8 cellular contexts compared by ENCODE assay signal in genomic region chr7:149147072-149147729, GRCh38. TPM values are rescaled to one million over a fixed set of nuclear protein-coding genes. Genes with fewer than 3 reads are reported as not detected.
DNase-seq lines count a peak whose midpoint lies in the region; ATAC-seq and TF ChIP-seq lines count a peak whose summit lies in the region.

TSS of gene ZNF398 (plus strand) at chr7:149147453. CDS start at chr7:149147743, 290 bp downstream.

- peaks cover 37% of the 10 kb centered on the region for H3K79me2 ChIP-seq in H9 (ENCODE audit: insufficient read depth, low read length)

- no peak within 1 kb of the TSS for H2AFZ ChIP-seq in H9 (ENCODE audit: low read length)

- H4K20me1 ChIP-seq in H9 (ENCODE audit: control insufficient read depth, insufficient read depth, insufficient read length) = no peaks in the 10 kb centered on the region

- H2BK5ac ChIP-seq in H9 (ENCODE audit: insufficient read length, low read length) = peak within 1 kb of the TSS; percentile 99

- TF ChIP-seq CTCF in GM10248 (IDR thresholded peaks at IDR 0.05; ENCODE audit: control extremely low read depth, extremely low read depth, low read depth, missing control alignments) (peak; percentile 60), H9 (conservative IDR thresholded peaks at IDR 0.05) (peak; percentile 77), glutamatergic neuron (IDR thresholded peaks at IDR 0.05; ENCODE audit: partially characterized antibody, unreplicated experiment) (peak; percentile 83), ovary (IDR thresholded peaks at IDR 0.05) (peak; percentile 56 to 79 (median 79)), tibial nerve (IDR thresholded peaks at IDR 0.05) (peak; percentile 74 to 99 (median 93))

- H2BK120ac ChIP-seq in H9 (ENCODE audit: low read depth, low read length, poor library complexity, severe bottlenecking) = no peak within 1 kb of the TSS

- H3T11ph ChIP-seq in H9 (ENCODE audit: low read length) = no peak within 1 kb of the TSS

- no peak within 1 kb of the TSS for H2BK20ac ChIP-seq in H9 (ENCODE audit: low read depth, low read length, poor library complexity, severe bottlenecking)

- TF ChIP-seq POLR2A in ovary (IDR thresholded peaks at IDR 0.05) (no peak), tibial nerve (IDR thresholded peaks at IDR 0.05) (no peak)

- intact Hi-C loops in ovary (cut with DNase I) = no loop called here

- no CpG with 5 or more reads among the region's 78 CpGs for WGBS in H9 (ENCODE audit: extremely low coverage, insufficient read length, low lambda C conversion rate)
- 0 to 1% (median 0%) methylated on average over 35 to 78 of the region's 78 CpGs for WGBS in ovary, 3 donors
- 0 to 2% methylated on average over 16 to 72 of the region's 78 CpGs for WGBS in tibial nerve, 2 donors

- H3K56ac ChIP-seq in H9 (ENCODE audit: insufficient read length, low read depth, low read length) = peak within 1 kb of the TSS; percentile 93

- H2BK15ac ChIP-seq in H9 (ENCODE audit: low read depth, low read length) = no peak within 1 kb of the TSS

- POLR2A ChIA-PET in GM10248 (lab: Yijun Ruan, JAX) = interaction anchor here (0.6 to 1.1 kb wide), 3 partner anchors 19 to 120 kb away, joined by 3 to 4 read pairs (median 4); no protein-coding TSS in a partner anchor

- peak within 1 kb of the TSS; percentile 95 for H2BK12ac ChIP-seq in H9 (ENCODE audit: insufficient read length, low read depth, low read length)

- H3K27me3 ChIP-seq in H9 (ENCODE audit: insufficient read depth, low read length) = no peaks in the 10 kb centered on the region
- H3K27me3 ChIP-seq in ovary = no peaks in the 10 kb centered on the region
- H3K27me3 ChIP-seq in tibial nerve = no peaks in the 10 kb centered on the region

- no peaks in the 10 kb centered on the region for H3K36me3 ChIP-seq in ovary
- no peaks in the 10 kb centered on the region for H3K36me3 ChIP-seq in tibial nerve

- H3K23ac ChIP-seq in H9 (ENCODE audit: insufficient read length, low read depth, low read length) = no peak within 1 kb of the TSS

- peaks cover 12% of the 10 kb centered on the region for H3K23me2 ChIP-seq in H9 (ENCODE audit: insufficient read length, low read depth, low read length, poor library complexity, severe bottlenecking)

- H3K4me2 ChIP-seq in H9 (ENCODE audit: insufficient read depth, insufficient read length, low read length) = peak within 1 kb of the TSS; percentile 100

- H3K9me3 ChIP-seq in H9 (ENCODE audit: control insufficient read depth, low read depth, low read length) = no peaks in the 10 kb centered on the region
- no peaks in the 10 kb centered on the region for H3K9me3 ChIP-seq in ovary
- no peaks in the 10 kb centered on the region for H3K9me3 ChIP-seq in tibial nerve

- no peak within 1 kb of the TSS for H4K8ac ChIP-seq in H9 (replicated peaks; ENCODE audit: insufficient read length, low read depth, low read length)

- H3K27me3 Mint-ChIP-seq in H9 (ENCODE audit: low read depth) = no peaks in the 10 kb centered on the region
- peaks cover 2% of the 10 kb centered on the region for H3K27me3 Mint-ChIP-seq in glutamatergic neuron (ENCODE audit: unreplicated experiment)

- H3K9ac ChIP-seq in H9 (ENCODE audit: extremely low read depth, insufficient read length, low read length) = peak within 1 kb of the TSS; percentile 98

- no peaks in the 10 kb centered on the region for H3K9me3 Mint-ChIP-seq in H9
- H3K9me3 Mint-ChIP-seq in activated naive CD4-positive, alpha-beta T cell treated with anti-CD3 and anti-CD28 coated beads, Interleukin-2, amount 50 U/mL, for 72 hours = no peaks in the 10 kb centered on the region
- H3K9me3 Mint-ChIP-seq in glutamatergic neuron (ENCODE audit: unreplicated experiment) = peaks cover 3% of the 10 kb centered on the region

- H3K4me3 Mint-ChIP-seq in H9 = peak within 1 kb of the TSS; percentile 92 to 97
- peak within 1 kb of the TSS; percentile 92 for H3K4me3 Mint-ChIP-seq in glutamatergic neuron (ENCODE audit: unreplicated experiment)

- peak within 1 kb of the TSS; percentile 58 for H2AK5ac ChIP-seq in H9 (ENCODE audit: insufficient read length, low read length)

- DNase-seq in GM10248 (ENCODE audit: extremely low spot score) (peak; percentile 93), H9 (peak; percentile 74), M059J (ENCODE audit: low read depth) (peak; percentile 66), glutamatergic neuron (peak; percentile 82), ovary (peak; percentile 69 to 86 (median 80)), tibial nerve (ENCODE audit: low spot score in 2 of 2) (peak; percentile 43 to 44)
- DNase-seq in activated naive CD4-positive, alpha-beta T cell treated with anti-CD3 and anti-CD28 coated beads, Interleukin-2, amount 50 U/mL, for 72 hours (ENCODE audit: low spot score in 2 of 2) = peak; percentile 79 to 83

- no peaks in the 10 kb centered on the region for H3K79me1 ChIP-seq in H9 (ENCODE audit: insufficient read depth, low read depth, low read length, poor library complexity, severe bottlenecking)

- peak within 1 kb of the TSS; percentile 87 for H3K4me3 ChIP-seq in ovary
- H3K4me3 ChIP-seq in tibial nerve = peak within 1 kb of the TSS; percentile 84 to 97 (median 90)

- CTCF ChIA-PET in GM10248 (lab: Yijun Ruan, JAX) = interaction anchor here (0.6 to 7.0 kb wide), 31 partner anchors 9 to 355 kb away, joined by 3 to 63 read pairs (median 4); partner anchors contain the start of genes ZNF282, ZNF425 and ZNF783

- peaks cover 47 to 58% of the 10 kb centered on the region in 2 experiments for H3K4me1 Mint-ChIP-seq in H9
- H3K4me1 Mint-ChIP-seq in glutamatergic neuron (ENCODE audit: low read depth, unreplicated experiment) = peaks cover 12% of the 10 kb centered on the region

- peak within 1 kb of the TSS; percentile 98 for H3K14ac ChIP-seq in H9 (ENCODE audit: insufficient read depth, low read length)

- peak within 1 kb of the TSS; percentile 100 for H3K27ac ChIP-seq in H9 (ENCODE audit: insufficient read length, low read depth, low read length)
- peak within 1 kb of the TSS; percentile 17 to 76 for H3K27ac ChIP-seq in ovary
- peak within 1 kb of the TSS; percentile 64 to 91 (median 88) for H3K27ac ChIP-seq in tibial nerve

- H4K91ac ChIP-seq in H9 (ENCODE audit: insufficient read length, low read depth, low read length) = peak within 1 kb of the TSS; percentile 84

- peak within 1 kb of the TSS; percentile 95 to 99 (median 99) for H3K27ac Mint-ChIP-seq in H9
- peak within 1 kb of the TSS; percentile 94 for H3K27ac Mint-ChIP-seq in activated naive CD4-positive, alpha-beta T cell treated with anti-CD3 and anti-CD28 coated beads, Interleukin-2, amount 50 U/mL, for 72 hours
- H3K27ac Mint-ChIP-seq in glutamatergic neuron (ENCODE audit: unreplicated experiment) = peak within 1 kb of the TSS; percentile 86

- H3K18ac ChIP-seq in H9 (ENCODE audit: insufficient read length, low read depth, low read length) = peak within 1 kb of the TSS; percentile 95

- H3K4me1 ChIP-seq in H9 (ENCODE audit: insufficient read depth, low read length) = peaks cover 2% of the 10 kb centered on the region; the same call in 1 of the 2 replicates
- peaks cover 3% of the 10 kb centered on the region for H3K4me1 ChIP-seq in ovary (ENCODE audit: insufficient read depth)
- peaks cover 0 to 33% (median 7%) of the 10 kb centered on the region in 4 donors for H3K4me1 ChIP-seq in tibial nerve

- peak within 1 kb of the TSS; percentile 99 for H4K5ac ChIP-seq in H9 (ENCODE audit: insufficient read length, low read depth, low read length)

- no peak for TF ChIP-seq EP300 in ovary (IDR thresholded peaks at IDR 0.05)
- peak in 1 of 2 donors; percentile 29 for TF ChIP-seq EP300 in tibial nerve (IDR thresholded peaks at IDR 0.05)

- ATAC-seq in SK-N-SH treated with all-trans-retinoic acid at 6 μM for 48 hours = peak; percentile 80
- peak; percentile 79 to 84 for ATAC-seq in activated naive CD4-positive, alpha-beta T cell treated with anti-CD3 and anti-CD28 coated beads, Interleukin-2, amount 50 U/mL, for 72 hours

- H3K36me3 Mint-ChIP-seq in H9 (ENCODE audit: insufficient read depth in 1 of 3, low read depth in 3 of 3) (peaks cover 9 to 30% (median 17%) of the 10 kb centered on the region in 3 experiments), glutamatergic neuron (ENCODE audit: unreplicated experiment) (no peaks in the 10 kb centered on the region)
- H3K36me3 Mint-ChIP-seq in activated naive CD4-positive, alpha-beta T cell treated with anti-CD3 and anti-CD28 coated beads, Interleukin-2, amount 50 U/mL, for 72 hours = peaks cover 5 to 7% of the 10 kb centered on the region in 2 donors

- no peak within 1 kb of the TSS; the same call in 1 of the 2 replicates for H3K4ac ChIP-seq in H9 (ENCODE audit: low read depth, low read length)

TF ChIP-seq in SK-N-SH treated with all-trans-retinoic acid at 6 μM for 48 hours, 23 proteins besides CTCF, POLR2A, EP300 and RAD21 (continues in another document):
- TF ChIP-seq CSRNP3 (CRISPR knock-in tag; IDR thresholded peaks at IDR 0.05) (0 out of 2 replicates have a peak, but pooled peaks have one; percentile 20), ZFP30 (CRISPR knock-in tag; IDR thresholded peaks at IDR 0.05) (no peak), ZNF70 (CRISPR knock-in tag; IDR thresholded peaks at IDR 0.05) (0 out of 2 replicates have a peak, but pooled peaks have one; percentile 16), CSDC2 (CRISPR knock-in tag; IDR thresholded peaks at IDR 0.05) (no peak), TCF4 (CRISPR knock-in tag; IDR thresholded peaks at IDR 0.05; ENCODE audit: borderline replicate concordance) (no peak), ZNF8 (CRISPR knock-in tag; IDR thresholded peaks at IDR 0.05) (peak; percentile 32; the same call in 1 of the 2 replicates), PPARA (CRISPR knock-in tag; IDR thresholded peaks at IDR 0.05; ENCODE audit: borderline replicate concordance) (no peak), ZFP3 (CRISPR knock-in tag; IDR thresholded peaks at IDR 0.05) (0 out of 2 replicates have a peak, but pooled peaks have one; percentile 20), SNAI2 (CRISPR knock-in tag; IDR thresholded peaks at IDR 0.05) (0 out of 2 replicates have a peak, but pooled peaks have one; percentile 4)

RNA-seq across cellular contexts. Expression of gene ZNF398, which starts in this region (rescaled TPM):
- total RNA-seq in H9 (2021) = 62.1 and 62.4 TPM in 2 replicates
- total RNA-seq in M059J (2014; rRNA removed; shearing (Covaris generic)) = 16.0 and 20.9 TPM in 2 replicates
- 1 to 10 TPM; 6.6 to 8.7 TPM for total RNA-seq in activated naive CD4-positive, alpha-beta T cell treated with anti-CD3 and anti-CD28 coated beads, Interleukin-2, amount 50 U/mL, for 72 hours
- 13.9 TPM for total RNA-seq in glutamatergic neuron (ENCODE audit: unreplicated experiment)
- 10 to 100 TPM; 14.9 to 20.6 (median 19.4) TPM for total RNA-seq in ovary
- 1 to 10 TPM; 5.0 to 9.3 TPM for polyA plus RNA-seq in ovary
- 10 to 100 TPM; 20.1 to 29.1 (median 26.2) TPM for total RNA-seq in tibial nerve

Comparison
In these comparisons a context has a peak if more than half of its experiments do, and no peak if none do; other contexts are left out.
1. Peak in every context shown above with its lines: DNase-seq, ATAC-seq, H3K4me3 ChIP-seq and H3K27ac ChIP-seq.
2. H3K27ac ChIP-seq: peak in every context shown above with its lines; median percentile 100 in H9; 88 in tibial nerve; 46 in ovary.